Comparison of ENCODE assay signal across 9 cellular contexts in the genomic region with DNA sequence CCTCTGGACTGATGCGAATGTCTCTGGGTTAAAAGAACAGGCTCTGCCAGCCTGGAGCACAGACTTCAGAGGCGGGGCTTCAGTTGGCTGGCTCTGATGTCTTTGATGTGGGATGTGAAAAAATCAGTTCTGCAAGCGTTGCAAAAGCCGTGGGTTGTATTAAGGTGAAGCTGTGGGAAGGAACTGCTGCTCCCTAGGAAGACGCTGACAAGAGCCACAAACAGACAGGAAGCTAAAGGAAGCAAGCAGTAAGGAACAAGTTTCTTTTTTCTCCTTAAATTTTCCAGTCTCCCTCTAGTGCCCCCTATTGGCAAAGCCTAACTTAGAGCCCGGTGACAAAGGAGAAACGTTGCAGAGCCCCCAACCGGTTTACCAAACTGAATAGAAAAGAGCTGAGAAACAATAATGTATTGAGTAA.
DNase-seq lines count a peak whose midpoint lies in the region; ATAC-seq and TF ChIP-seq lines count a peak whose summit lies in the region.
"Had no signal": no experiment of that assay in that cellular context is flagged by ENCODE, and none has a peak within 500 bp of the region (broad histone marks: within the 10 kb centered on the region; RNA-seq: fewer than 3 reads in every experiment).

No MANE protein-coding gene starts in this region.

- H3K9me3 Mint-ChIP-seq in WTC11, result no peaks in the 10 kb centered on the region
- peaks cover 5% of the 10 kb centered on the region for H3K9me3 Mint-ChIP-seq in activated naive CD8-positive, alpha-beta T cell treated with anti-CD3 and anti-CD28 coated beads, Interleukin-2, amount 50 U/mL, for 24 hours
- H3K9me3 Mint-ChIP-seq: T-helper 1 cell treated with Interleukin-12 subunit alpha and Interleukin-12 subunit beta and Interleukin-4 antibody, amounts not matched to agents 30 μg/mL and 1 μg/mL, for 36 hours had no signal

- no peak overlapping the region for H3K27ac ChIP-seq in 22Rv1

- DNase-seq in HEK293T (ENCODE audit: extremely low spot score) (peak; percentile 69), WTC11 (ENCODE audit: low spot score) (peak; percentile 64), islet precursor cell (peak; percentile 86), GM19238 (ENCODE audit: insufficient read length, low spot score) (no peak)
- no peak for DNase-seq in activated naive CD8-positive, alpha-beta T cell treated with anti-CD3 and anti-CD28 coated beads, Interleukin-2, amount 50 U/mL, for 24 hours

- POLR2A ChIA-PET in HEK293T (lab: Yijun Ruan, JAX), result no interaction called here
- POLR2A ChIA-PET in WTC11 (lab: Charles Lee), result interaction anchor here (0.5 kb wide), 1 partner anchor 37 kb away, joined by 4 read pairs; no protein-coding TSS in a partner anchor

- no peaks in the 10 kb centered on the region for H3K36me3 Mint-ChIP-seq in WTC11
- no peaks in the 10 kb centered on the region for H3K36me3 Mint-ChIP-seq in activated naive CD8-positive, alpha-beta T cell treated with anti-CD3 and anti-CD28 coated beads, Interleukin-2, amount 50 U/mL, for 24 hours (ENCODE audit: low read depth)

- CTCF ChIA-PET in HEK293T (lab: Yijun Ruan, JAX) (interaction anchor here (0.5 to 2.1 kb wide), 27 partner anchors 8 to 1023 kb away, joined by 3 to 19 read pairs (median 3); no protein-coding TSS in a partner anchor), WTC11 (lab: Charles Lee) (interaction anchor here (0.6 to 1.9 kb wide), 33 partner anchors 8 to 1043 kb away, joined by 3 to 32 read pairs (median 3); no protein-coding TSS in a partner anchor)

- H3K4me1 Mint-ChIP-seq in WTC11, result peaks cover 11% of the 10 kb centered on the region
- no peaks in the 10 kb centered on the region for H3K4me1 Mint-ChIP-seq in activated naive CD8-positive, alpha-beta T cell treated with anti-CD3 and anti-CD28 coated beads, Interleukin-2, amount 50 U/mL, for 24 hours

- H3K4me3 Mint-ChIP-seq in WTC11, result peak overlapping the region; percentile 50
- H3K4me3 Mint-ChIP-seq in activated naive CD8-positive, alpha-beta T cell treated with anti-CD3 and anti-CD28 coated beads, Interleukin-2, amount 50 U/mL, for 24 hours, result no peak overlapping the region
- H3K4me3 Mint-ChIP-seq: T-helper 1 cell treated with Interleukin-12 subunit alpha and Interleukin-12 subunit beta and Interleukin-4 antibody, amounts not matched to agents 30 μg/mL and 1 μg/mL, for 36 hours had no signal

- peak; percentile 85 for TF ChIP-seq CTCF in 22Rv1 (IDR thresholded peaks at IDR 0.05)
- TF ChIP-seq CTCF in WTC11 (IDR thresholded peaks at IDR 0.05), result peak; percentile 62

- H3K27ac Mint-ChIP-seq in WTC11, result no peak overlapping the region; the same call in 1 of the 2 replicates
- H3K27ac Mint-ChIP-seq in activated naive CD8-positive, alpha-beta T cell treated with anti-CD3 and anti-CD28 coated beads, Interleukin-2, amount 50 U/mL, for 24 hours, result no peak overlapping the region
- H3K27ac Mint-ChIP-seq: T-helper 1 cell treated with Interleukin-12 subunit alpha and Interleukin-12 subunit beta and Interleukin-4 antibody, amounts not matched to agents 30 μg/mL and 1 μg/mL, for 36 hours had no signal

- H3K27me3 Mint-ChIP-seq in WTC11 (ENCODE audit: low read depth), result no peaks in the 10 kb centered on the region
- peaks cover 6% of the 10 kb centered on the region for H3K27me3 Mint-ChIP-seq in activated naive CD8-positive, alpha-beta T cell treated with anti-CD3 and anti-CD28 coated beads, Interleukin-2, amount 50 U/mL, for 24 hours

- ATAC-seq in WTC11 (peak; percentile 85), HG03139 (IDR thresholded peaks at IDR 0.05; ENCODE audit: unreplicated experiment) (no peak), HG03469 (IDR thresholded peaks at IDR 0.05; ENCODE audit: unreplicated experiment) (no peak)
- ATAC-seq in activated naive CD8-positive, alpha-beta T cell treated with anti-CD3 and anti-CD28 coated beads, Interleukin-2, amount 50 U/mL, for 24 hours, result no peak

TF ChIP-seq in HEK293T, 16 proteins besides CTCF, POLR2A, EP300 and RAD21:
- TF ChIP-seq TARDBP (IDR thresholded peaks at IDR 0.05) (no peak), FOXM1 (IDR thresholded peaks at IDR 0.05; ENCODE audit: borderline replicate concordance) (no peak), FOXK2 (IDR thresholded peaks at IDR 0.05) (no peak), SP1 (IDR thresholded peaks at IDR 0.05) (no peak), HDGF (IDR thresholded peaks at IDR 0.05; ENCODE audit: borderline replicate concordance) (no peak), L3MBTL2 (conservative IDR thresholded peaks at IDR 0.05) (no peak), LEF1 (IDR thresholded peaks at IDR 0.05; ENCODE audit: borderline replicate concordance) (no peak)

TF ChIP-seq in WTC11, 78 proteins besides CTCF, POLR2A, EP300 and RAD21:
- TF ChIP-seq EMX1 (CRISPR knock-in tag; IDR thresholded peaks at IDR 0.05) (no peak), TP53 (CRISPR knock-in tag; IDR thresholded peaks at IDR 0.05) (no peak), TEAD4 (CRISPR knock-in tag; IDR thresholded peaks at IDR 0.05) (no peak), ZNF219 (CRISPR knock-in tag; IDR thresholded peaks at IDR 0.05; ENCODE audit: borderline replicate concordance) (no peak), CREB1 (CRISPR knock-in tag; IDR thresholded peaks at IDR 0.05) (no peak)
- TF ChIP-seq, protein P1, sequence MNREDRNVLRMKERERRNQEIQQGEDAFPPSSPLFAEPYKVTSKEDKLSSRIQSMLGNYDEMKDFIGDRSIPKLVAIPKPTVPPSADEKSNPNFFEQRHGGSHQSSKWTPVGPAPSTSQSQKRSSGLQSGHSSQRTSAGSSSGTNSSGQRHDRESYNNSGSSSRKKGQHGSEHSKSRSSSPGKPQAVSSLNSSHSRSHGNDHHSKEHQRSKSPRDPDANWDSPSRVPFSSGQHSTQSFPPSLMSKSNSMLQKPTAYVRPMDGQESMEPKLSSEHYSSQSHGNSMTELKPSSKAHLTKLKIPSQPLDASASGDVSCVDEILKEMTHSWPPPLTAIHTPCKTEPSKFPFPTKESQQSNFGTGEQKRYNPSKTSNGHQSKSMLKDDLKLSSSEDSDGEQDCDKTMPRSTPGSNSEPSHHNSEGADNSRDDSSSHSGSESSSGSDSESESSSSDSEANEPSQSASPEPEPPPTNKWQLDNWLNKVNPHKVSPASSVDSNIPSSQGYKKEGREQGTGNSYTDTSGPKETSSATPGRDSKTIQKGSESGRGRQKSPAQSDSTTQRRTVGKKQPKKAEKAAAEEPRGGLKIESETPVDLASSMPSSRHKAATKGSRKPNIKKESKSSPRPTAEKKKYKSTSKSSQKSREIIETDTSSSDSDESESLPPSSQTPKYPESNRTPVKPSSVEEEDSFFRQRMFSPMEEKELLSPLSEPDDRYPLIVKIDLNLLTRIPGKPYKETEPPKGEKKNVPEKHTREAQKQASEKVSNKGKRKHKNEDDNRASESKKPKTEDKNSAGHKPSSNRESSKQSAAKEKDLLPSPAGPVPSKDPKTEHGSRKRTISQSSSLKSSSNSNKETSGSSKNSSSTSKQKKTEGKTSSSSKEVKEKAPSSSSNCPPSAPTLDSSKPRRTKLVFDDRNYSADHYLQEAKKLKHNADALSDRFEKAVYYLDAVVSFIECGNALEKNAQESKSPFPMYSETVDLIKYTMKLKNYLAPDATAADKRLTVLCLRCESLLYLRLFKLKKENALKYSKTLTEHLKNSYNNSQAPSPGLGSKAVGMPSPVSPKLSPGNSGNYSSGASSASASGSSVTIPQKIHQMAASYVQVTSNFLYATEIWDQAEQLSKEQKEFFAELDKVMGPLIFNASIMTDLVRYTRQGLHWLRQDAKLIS (CRISPR knock-in tag; IDR thresholded peaks at IDR 0.05; ENCODE audit: borderline replicate concordance), result no peak
- TF ChIP-seq, protein P2, sequence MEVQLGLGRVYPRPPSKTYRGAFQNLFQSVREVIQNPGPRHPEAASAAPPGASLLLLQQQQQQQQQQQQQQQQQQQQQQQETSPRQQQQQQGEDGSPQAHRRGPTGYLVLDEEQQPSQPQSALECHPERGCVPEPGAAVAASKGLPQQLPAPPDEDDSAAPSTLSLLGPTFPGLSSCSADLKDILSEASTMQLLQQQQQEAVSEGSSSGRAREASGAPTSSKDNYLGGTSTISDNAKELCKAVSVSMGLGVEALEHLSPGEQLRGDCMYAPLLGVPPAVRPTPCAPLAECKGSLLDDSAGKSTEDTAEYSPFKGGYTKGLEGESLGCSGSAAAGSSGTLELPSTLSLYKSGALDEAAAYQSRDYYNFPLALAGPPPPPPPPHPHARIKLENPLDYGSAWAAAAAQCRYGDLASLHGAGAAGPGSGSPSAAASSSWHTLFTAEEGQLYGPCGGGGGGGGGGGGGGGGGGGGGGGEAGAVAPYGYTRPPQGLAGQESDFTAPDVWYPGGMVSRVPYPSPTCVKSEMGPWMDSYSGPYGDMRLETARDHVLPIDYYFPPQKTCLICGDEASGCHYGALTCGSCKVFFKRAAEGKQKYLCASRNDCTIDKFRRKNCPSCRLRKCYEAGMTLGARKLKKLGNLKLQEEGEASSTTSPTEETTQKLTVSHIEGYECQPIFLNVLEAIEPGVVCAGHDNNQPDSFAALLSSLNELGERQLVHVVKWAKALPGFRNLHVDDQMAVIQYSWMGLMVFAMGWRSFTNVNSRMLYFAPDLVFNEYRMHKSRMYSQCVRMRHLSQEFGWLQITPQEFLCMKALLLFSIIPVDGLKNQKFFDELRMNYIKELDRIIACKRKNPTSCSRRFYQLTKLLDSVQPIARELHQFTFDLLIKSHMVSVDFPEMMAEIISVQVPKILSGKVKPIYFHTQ (CRISPR knock-in tag; IDR thresholded peaks at IDR 0.05), result no peak

Comparison
In these comparisons a context has a peak if more than half of its experiments do, and no peak if none do; other contexts are left out.
1. DNase-seq: peak in HEK293T (single experiment), WTC11 (single experiment) and islet precursor cell (single experiment); none in activated naive CD8-positive, alpha-beta T cell treated with anti-CD3 and anti-CD28 coated beads, Interleukin-2, amount 50 U/mL, for 24 hours (single experiment) and GM19238 (single experiment).